ENCODE assay signal across 8 cellular contexts in the genomic region with DNA sequence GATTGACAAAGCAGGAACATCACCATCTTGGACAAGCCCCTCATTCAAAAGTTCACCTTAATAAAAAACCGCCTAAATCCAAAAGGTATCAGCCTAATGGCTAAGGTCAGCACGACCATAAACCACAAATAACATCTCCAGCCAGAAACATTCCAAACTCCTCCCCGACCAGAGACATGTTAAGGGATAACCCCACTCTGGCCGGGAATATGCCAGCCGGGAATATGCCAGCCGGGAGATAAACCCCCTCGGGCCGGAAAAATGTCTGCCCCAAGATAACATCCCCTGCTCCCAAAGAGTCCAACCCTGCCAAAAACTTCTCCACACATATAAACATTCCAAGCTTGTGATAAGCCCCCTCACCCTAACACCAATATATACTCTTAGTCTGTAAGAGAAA. TPM values are rescaled to one million over a fixed set of nuclear protein-coding genes. Genes with fewer than 3 reads are reported as not detected.
DNase-seq lines count a peak whose midpoint lies in the region; TF ChIP-seq lines count a peak whose summit lies in the region.

No MANE protein-coding gene starts in this region.

- peaks cover 13% of the 10 kb centered on the region; the same call in 1 of the 2 replicates for H3K4me1 ChIP-seq in HUES64 (ENCODE audit: insufficient read depth, low read length)
- H3K4me1 ChIP-seq in breast epithelium: peaks cover 0 to 5% of the 10 kb centered on the region in 2 donors
- peaks cover 0 to 16% of the 10 kb centered on the region in 2 donors for H3K4me1 ChIP-seq in muscle layer of duodenum (ENCODE audit: control insufficient read depth in 1 of 2, insufficient read depth in 2 of 2, low read length in 2 of 2)

- H3K27me3 ChIP-seq in HUES64 (ENCODE audit: insufficient read depth, low read length) (no peaks in the 10 kb centered on the region), breast epithelium (no peaks in the 10 kb centered on the region), muscle layer of duodenum (ENCODE audit: low read depth, low read length) (no peaks in the 10 kb centered on the region)

- POLR2A ChIA-PET in GM10248 (lab: Yijun Ruan, JAX): no interaction called here

- no peaks in the 10 kb centered on the region for H3K9me3 ChIP-seq in HUES64 (ENCODE audit: insufficient read depth, low read depth, low read length)
- H3K9me3 ChIP-seq in breast epithelium: no peaks in the 10 kb centered on the region
- no peaks in the 10 kb centered on the region for H3K9me3 ChIP-seq in muscle layer of duodenum (ENCODE audit: control insufficient read depth in 1 of 2, low read length in 2 of 2)

- TF ChIP-seq POLR2A in breast epithelium (IDR thresholded peaks at IDR 0.05): no peak

- CTCF ChIA-PET in GM10248 (lab: Yijun Ruan, JAX): interaction anchor here (1.6 to 1.8 kb wide), 2 partner anchors 28 kb away, joined by 7 to 13 read pairs; partner anchors contain the start of gene C1QBP

- no peak overlapping the region for H3K27ac ChIP-seq in HUES64 (ENCODE audit: low read depth, low read length)
- H3K27ac ChIP-seq in breast epithelium: no peak overlapping the region
- no peak overlapping the region for H3K27ac ChIP-seq in muscle layer of duodenum (ENCODE audit: low read length)

- 1% methylated on average over 8 of the region's 8 CpGs for WGBS in HUES64

- intact Hi-C loops in breast epithelium (cut with DNase I; ENCODE audit: low total_unique reads): no loop called here

- H3K4me3 ChIP-seq in HUES64 (ENCODE audit: low read length): peak overlapping the region; percentile 78
- H3K4me3 ChIP-seq in breast epithelium: peak overlapping the region; percentile 73 to 100 (median 98)
- H3K4me3 ChIP-seq in muscle layer of duodenum (ENCODE audit: low read depth in 1 of 2, low read length in 2 of 2): peak overlapping the region; percentile 89 to 97

- no peak for TF ChIP-seq CTCF in breast epithelium (IDR thresholded peaks at IDR 0.05)
- TF ChIP-seq CTCF in GM10248 (IDR thresholded peaks at IDR 0.05; ENCODE audit: control extremely low read depth, extremely low read depth, low read depth, missing control alignments): no peak
- TF ChIP-seq CTCF in GM10266 (IDR thresholded peaks at IDR 0.05; ENCODE audit: control insufficient read depth, insufficient read depth, low read depth, missing control alignments): no peak

- peak overlapping the region; percentile 80 for H3K9ac ChIP-seq in HUES64 (ENCODE audit: low read depth, low read length)

- H3K36me3 ChIP-seq in HUES64 (ENCODE audit: insufficient read depth, low read length): peaks cover 35% of the 10 kb centered on the region
- H3K36me3 ChIP-seq in breast epithelium: no peaks in the 10 kb centered on the region
- H3K36me3 ChIP-seq in muscle layer of duodenum (ENCODE audit: control insufficient read depth in 1 of 2, insufficient read depth in 2 of 2, low read length in 2 of 2): peaks cover 0 to 10% of the 10 kb centered on the region in 2 donors

- DNase-seq in AG20443 (ENCODE audit: low spot score) (peak; percentile 19), breast epithelium (ENCODE audit: low spot score in 2 of 2) (no peak), UCSD-AML1 (lab: John Stamatoyannopoulos, UW; ENCODE audit: unreplicated experiment) (no peak), GM10248 (ENCODE audit: extremely low spot score) (no peak), GM10266 (ENCODE audit: extremely low spot score) (no peak), NCI-H345 treated with DMSO at 0.1 percent for 48 hours (lab: John Stamatoyannopoulos, UW; ENCODE audit: unreplicated experiment) (no peak)

RNA-seq across cellular contexts. Expression of gene DHX33, which starts 1.4 kb away (rescaled TPM):
- 36.1 TPM for polyA plus RNA-seq in HUES64 (2013, experiment 1 of 2)
- 29.8 TPM for polyA plus RNA-seq in HUES64 (2013, experiment 2 of 2)
- total RNA-seq in breast epithelium: 10 to 100 TPM; 10.1 to 14.4 (median 13.8) TPM

RNA-seq across cellular contexts. Expression of gene DERL2, which starts 18.6 kb away (rescaled TPM):
- polyA plus RNA-seq in HUES64 (2013, experiment 1 of 2): 58.9 TPM
- polyA plus RNA-seq in HUES64 (2013, experiment 2 of 2): 42.0 TPM
- 10 to 100 TPM; 27.2 to 50.1 (median 41.6) TPM for total RNA-seq in breast epithelium

RNA-seq across cellular contexts. Expression of gene MIS12, which starts 18.9 kb away (rescaled TPM):
- polyA plus RNA-seq in HUES64 (2013, experiment 1 of 2): 21.8 TPM
- 24.7 TPM for polyA plus RNA-seq in HUES64 (2013, experiment 2 of 2)
- total RNA-seq in breast epithelium: 10 to 100 TPM; 12.3 to 16.5 (median 14.1) TPM

RNA-seq across cellular contexts. Expression of gene C1QBP, which starts 28.5 kb away (rescaled TPM):
- 454 TPM for polyA plus RNA-seq in HUES64 (2013, experiment 1 of 2)
- 408 TPM for polyA plus RNA-seq in HUES64 (2013, experiment 2 of 2)
- total RNA-seq in breast epithelium: 100 to 1,000 TPM in 1 of 3 donors, 10 to 100 TPM in 2; 59.0 to 109 (median 88.8) TPM

RNA-seq across cellular contexts. Expression of gene RPAIN, which starts 47.4 kb away (rescaled TPM):
- polyA plus RNA-seq in HUES64 (2013, experiment 1 of 2): 45.6 TPM
- 47.2 TPM for polyA plus RNA-seq in HUES64 (2013, experiment 2 of 2)
- 10 to 100 TPM; 38.4 to 52.1 (median 50.8) TPM for total RNA-seq in breast epithelium
